23 cellular contexts compared by ENCODE assay signal in the genomic region with DNA sequence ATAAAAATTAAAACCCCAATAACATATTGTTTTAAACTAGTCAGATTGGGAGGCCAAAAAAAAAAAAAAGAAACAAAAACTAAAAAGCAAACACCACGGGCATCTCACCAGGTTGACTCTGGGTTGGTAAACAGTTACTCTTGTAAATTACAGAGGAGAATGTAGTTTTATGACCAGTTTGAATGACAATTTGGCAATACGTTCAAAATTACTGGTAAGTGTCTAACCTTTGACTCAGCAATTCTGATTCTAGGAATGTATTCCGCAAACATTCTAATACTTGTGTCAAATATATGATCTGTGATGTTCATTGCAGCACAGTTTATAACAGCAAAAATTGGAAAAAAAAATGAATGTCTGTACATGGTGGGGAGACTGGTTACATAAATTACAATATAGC.
"Had no signal": no experiment of that assay in that cellular context is flagged by ENCODE, and none has a peak within 500 bp of the region (broad histone marks: within the 10 kb centered on the region; RNA-seq: fewer than 3 reads in every experiment).

No MANE protein-coding gene starts in this region.

- H3K4me3 ChIP-seq: colonic mucosa, left ventricle myocardium inferior, lower lobe of right lung, psoas muscle, spleen had no signal

- H3K4me3 Mint-ChIP-seq: endodermal cell; nephron; stimulated activated memory B cell treated with anti-CD40 and anti-IgM and Interleukin-4, amounts not matched to agents 10 μg/mL and 1 μg/mL and 100 μg/mL, for 72 hours; stimulated activated naive CD8-positive, alpha-beta T cell treated with anti-CD3 and anti-CD28 coated beads, Interleukin-15, amount 100 ng/mL, for 72 hours had no signal

- H3K27ac Mint-ChIP-seq: endodermal cell; nephron; stimulated activated memory B cell treated with anti-CD40 and anti-IgM and Interleukin-4, amounts not matched to agents 10 μg/mL and 1 μg/mL and 100 μg/mL, for 72 hours had no signal

- H3K4me1 ChIP-seq: colonic mucosa, foreskin keratinocyte, left ventricle myocardium inferior, lower lobe of right lung, psoas muscle had no signal

- H3K27me3 ChIP-seq: colonic mucosa, foreskin keratinocyte had no signal

- H3K36me3 Mint-ChIP-seq: immature natural killer cell; stimulated activated memory B cell treated with anti-CD40 and anti-IgM and Interleukin-4, amounts not matched to agents 10 μg/mL and 1 μg/mL and 100 μg/mL, for 72 hours had no signal

- H3K27ac ChIP-seq: colonic mucosa, foreskin keratinocyte, left ventricle myocardium inferior, lower lobe of right lung, psoas muscle, spleen had no signal

- H3K9me3 Mint-ChIP-seq: stimulated activated naive CD8-positive, alpha-beta T cell treated with anti-CD3 and anti-CD28 coated beads, Interleukin-15, amount 100 ng/mL, for 72 hours had no signal

- H3K36me3 ChIP-seq: colonic mucosa, left ventricle myocardium inferior, lower lobe of right lung, spleen had no signal

- FAIRE-seq: endothelial cell of umbilical vein, keratinocyte, urothelium cell line had no signal

- ATAC-seq: foreskin keratinocyte; lower lobe of right lung; psoas muscle; sciatic nerve; stimulated activated naive CD8-positive, alpha-beta T cell treated with anti-CD3 and anti-CD28 coated beads, Interleukin-15, amount 100 ng/mL, for 72 hours had no signal

- H3K9me3 ChIP-seq: colonic mucosa, psoas muscle had no signal

- DNase-seq: colonic mucosa; dermis blood vessel endothelial cell; erythroblast; foreskin keratinocyte; left ventricle myocardium inferior; lower lobe of right lung; mesenchymal stem cell; midbrain; psoas muscle; spleen; stimulated activated CD4-positive, alpha-beta T cell treated with anti-CD3 and anti-CD28 coated beads, Interleukin-15, amount 100 ng/mL, for 24 hours; stimulated activated CD4-positive, alpha-beta T cell treated with anti-CD3 and anti-CD28 coated beads, Interleukin-1b, Interleukin-23, amount 100 ng/mL, for 48 hours; stimulated activated CD4-positive, alpha-beta T cell treated with anti-CD3 and anti-CD28 coated beads, Interleukin-4, amount 100 ng/mL, for 24 hours; stimulated activated naive CD8-positive, alpha-beta T cell treated with anti-CD3 and anti-CD28 coated beads, Interleukin-15, amount 100 ng/mL, for 72 hours; trophoblast cell had no signal

- H3K27me3 Mint-ChIP-seq: stimulated activated naive CD8-positive, alpha-beta T cell treated with anti-CD3 and anti-CD28 coated beads, Interleukin-15, amount 100 ng/mL, for 72 hours had no signal

- H3K4me1 Mint-ChIP-seq: endodermal cell, nephron had no signal
